ENCODE assay signal across 16 cellular contexts in genomic region chr6:143634486-143634885, GRCh38. TPM values are rescaled to one million over a fixed set of nuclear protein-coding genes. Genes with fewer than 3 reads are reported as not detected.
DNase-seq lines count a peak whose midpoint lies in the region; ATAC-seq and TF ChIP-seq lines count a peak whose summit lies in the region.
"Had no signal": no experiment of that assay in that cellular context is flagged by ENCODE, and none has a peak within 500 bp of the region (broad histone marks: within the 10 kb centered on the region; RNA-seq: fewer than 3 reads in every experiment).

No MANE protein-coding gene starts in this region.

- H3K27me3 ChIP-seq in esophagus muscularis mucosa = no peaks in the 10 kb centered on the region
- H3K27me3 ChIP-seq: transverse colon had no signal

- H3K36me3 ChIP-seq in esophagus muscularis mucosa = no peaks in the 10 kb centered on the region
- H3K36me3 ChIP-seq: transverse colon had no signal

- no peaks in the 10 kb centered on the region for H3K4me1 Mint-ChIP-seq in chondrocyte (ENCODE audit: low read depth)
- H3K4me1 Mint-ChIP-seq in stimulated activated memory B cell treated with anti-CD40 and anti-IgM and Interleukin-4, amounts not matched to agents 10 μg/mL and 1 μg/mL and 100 μg/mL, for 72 hours = peaks cover 3% of the 10 kb centered on the region
- H3K4me1 Mint-ChIP-seq: nephron had no signal

- 82% methylated on average over 2 of the region's 2 CpGs for WGBS in esophagus muscularis mucosa

- H3K4me3 Mint-ChIP-seq in chondrocyte (ENCODE audit: unreplicated experiment) = no peak overlapping the region
- H3K4me3 Mint-ChIP-seq in stimulated activated memory B cell treated with anti-CD40 and anti-IgM and Interleukin-4, amounts not matched to agents 10 μg/mL and 1 μg/mL and 100 μg/mL, for 72 hours = no peak overlapping the region
- H3K4me3 Mint-ChIP-seq: nephron had no signal

- TF ChIP-seq CTCF in AG10803 (conservative IDR thresholded peaks at IDR 0.05; ENCODE audit: low read length) = no peak
- TF ChIP-seq CTCF in chondrocyte (IDR thresholded peaks at IDR 0.05) = no peak
- TF ChIP-seq CTCF in esophagus muscularis mucosa (IDR thresholded peaks at IDR 0.05) = no peak

- H3K36me3 Mint-ChIP-seq in chondrocyte (ENCODE audit: low read depth) = no peaks in the 10 kb centered on the region
- H3K36me3 Mint-ChIP-seq in stimulated activated memory B cell treated with anti-CD40 and anti-IgM and Interleukin-4, amounts not matched to agents 10 μg/mL and 1 μg/mL and 100 μg/mL, for 72 hours = peaks cover 2% of the 10 kb centered on the region
- H3K36me3 Mint-ChIP-seq: activated naive CD4-positive, alpha-beta T cell treated with anti-CD3 and anti-CD28 coated beads, Interleukin-2, amount 50 U/mL, for 72 hours had no signal

- H3K4me1 ChIP-seq in esophagus muscularis mucosa = peaks cover 0 to 9% (median 4%) of the 10 kb centered on the region in 4 donors
- H3K4me1 ChIP-seq: transverse colon had no signal

- TF ChIP-seq POLR2A in esophagus muscularis mucosa (IDR thresholded peaks at IDR 0.05; ENCODE audit: low read depth) = no peak

- intact Hi-C loops in esophagus muscularis mucosa (cut with DNase I) = no loop called here

- no peak for ATAC-seq in stimulated activated memory B cell treated with anti-CD40 and anti-IgM and Interleukin-4, amounts not matched to agents 10 μg/mL and 1 μg/mL and 100 μg/mL, for 72 hours
- ATAC-seq: activated naive CD4-positive, alpha-beta T cell treated with anti-CD3 and anti-CD28 coated beads, Interleukin-2, amount 50 U/mL, for 72 hours had no signal

- no peak for TF ChIP-seq EP300 in esophagus muscularis mucosa (IDR thresholded peaks at IDR 0.05)

- no peak overlapping the region for H3K4me3 ChIP-seq in AG10803 (ENCODE audit: low read length)
- no peak overlapping the region for H3K4me3 ChIP-seq in esophagus muscularis mucosa
- H3K4me3 ChIP-seq: transverse colon had no signal

- peaks cover 10% of the 10 kb centered on the region for H3K9me3 Mint-ChIP-seq in chondrocyte (ENCODE audit: low read depth)
- H3K9me3 Mint-ChIP-seq in stimulated activated memory B cell treated with anti-CD40 and anti-IgM and Interleukin-4, amounts not matched to agents 10 μg/mL and 1 μg/mL and 100 μg/mL, for 72 hours = peaks cover 2% of the 10 kb centered on the region
- H3K9me3 Mint-ChIP-seq: activated naive CD4-positive, alpha-beta T cell treated with anti-CD3 and anti-CD28 coated beads, Interleukin-2, amount 50 U/mL, for 72 hours; nephron had no signal

- H3K27ac ChIP-seq in esophagus muscularis mucosa (replicated peaks in 1 of 4) = no peak overlapping the region
- H3K27ac ChIP-seq: transverse colon had no signal

- no peaks in the 10 kb centered on the region for H3K27me3 Mint-ChIP-seq in chondrocyte (ENCODE audit: low read depth)
- H3K27me3 Mint-ChIP-seq in stimulated activated memory B cell treated with anti-CD40 and anti-IgM and Interleukin-4, amounts not matched to agents 10 μg/mL and 1 μg/mL and 100 μg/mL, for 72 hours = no peaks in the 10 kb centered on the region

- peak; percentile 28 for DNase-seq in AG10803 (ENCODE audit: low read depth)
- peak; percentile 34 for DNase-seq in HS-5 (ENCODE audit: low read depth)
- DNase-seq in NCI-H69 (lab: John Stamatoyannopoulos, UW) = peak; percentile 95
- DNase-seq in chondrocyte (ENCODE audit: low spot score) = no peak
- no peak for DNase-seq in D341Med (ENCODE audit: low spot score)
- DNase-seq in NCI-H1436 (lab: John Stamatoyannopoulos, UW) = no peak
- no peak for DNase-seq in esophagus muscularis mucosa (ENCODE audit: extremely low spot score)
- DNase-seq: AML-193, NCI-H187, OCI-M1, retina, T-helper 1 cell, transverse colon had no signal

- H3K9me3 ChIP-seq in esophagus muscularis mucosa = no peaks in the 10 kb centered on the region
- H3K9me3 ChIP-seq: transverse colon had no signal

- peak overlapping the region; percentile 2 for H3K27ac Mint-ChIP-seq in chondrocyte (ENCODE audit: unreplicated experiment)
- no peak overlapping the region for H3K27ac Mint-ChIP-seq in stimulated activated memory B cell treated with anti-CD40 and anti-IgM and Interleukin-4, amounts not matched to agents 10 μg/mL and 1 μg/mL and 100 μg/mL, for 72 hours
- H3K27ac Mint-ChIP-seq: activated naive CD4-positive, alpha-beta T cell treated with anti-CD3 and anti-CD28 coated beads, Interleukin-2, amount 50 U/mL, for 72 hours; nephron had no signal

RNA-seq across cellular contexts. Expression of gene PHACTR2, which starts 43.3 kb away (rescaled TPM):
- total RNA-seq in chondrocyte (104 to 255 TPM (median 110 TPM) in 3 replicates), esophagus muscularis mucosa (100 to 1,000 TPM in 1 of 4 donors, 10 to 100 TPM in 3; 71.0 to 127 (median 82.7) TPM)

Comparison
In these comparisons a context has a peak if more than half of its experiments do, and no peak if none do; other contexts are left out.
1. DNase-seq: peak in AG10803 (single experiment), HS-5 (single experiment) and NCI-H69 (single experiment); none in chondrocyte (single experiment), D341Med (single experiment), NCI-H1436 (single experiment) and esophagus muscularis mucosa (single experiment).